ENCODE assay signal across 26 cellular contexts in genomic region chr3:26621176-26621575, GRCh38. TPM values are rescaled to one million over a fixed set of nuclear protein-coding genes. Genes with fewer than 3 reads are reported as not detected.
A peak's percentile ranks its signal among the peaks of the same experiment; 100 is the strongest.
DNase-seq lines count a peak whose midpoint lies in the region; ATAC-seq and TF ChIP-seq lines count a peak whose summit lies in the region.
"Had no signal": no experiment of that assay in that cellular context is flagged by ENCODE, and none has a peak within 500 bp of the region (broad histone marks: within the 10 kb centered on the region; RNA-seq: fewer than 3 reads in every experiment).

No MANE protein-coding gene starts in this region.

- H3K27me3 ChIP-seq in left lung (peaks cover 28 to 50% of the 10 kb centered on the region in 2 donors), neural progenitor cell (peaks cover 70% of the 10 kb centered on the region)

- H2AFZ ChIP-seq in neural progenitor cell (replicated peaks), result no peak overlapping the region

- H3K4me2 ChIP-seq in neural progenitor cell, result peak overlapping the region; percentile 100

- H3K9me3 ChIP-seq in left lung (no peaks in the 10 kb centered on the region), neural progenitor cell (ENCODE audit: low read depth) (no peaks in the 10 kb centered on the region)

- H3K27ac Mint-ChIP-seq in brain (peak overlapping the region; percentile 89 to 100 (median 98)), neural progenitor cell (no peak overlapping the region)
- H3K27ac Mint-ChIP-seq: H9, HFFc6 had no signal

- H3K36me3 Mint-ChIP-seq in brain, result no peaks in the 10 kb centered on the region
- H3K36me3 Mint-ChIP-seq in neural progenitor cell, result no peaks in the 10 kb centered on the region

- no peak for DNase-seq in left lung
- DNase-seq in neural progenitor cell (ENCODE audit: low spot score), result no peak
- no peak for DNase-seq in UCSD-AML1 (lab: John Stamatoyannopoulos, UW; ENCODE audit: unreplicated experiment)
- DNase-seq in HT-29 (ENCODE audit: low spot score), result no peak
- DNase-seq: DMS153, DND-41, H9, HFFc6, NCI-H1048, NCI-H1417, NCI-H1694 treated with DMSO at 0.1 percent for 48 hours, NCI-H2081, NCI-H2227 treated with DMSO at 0.1 percent for 48 hours, NCI-H69, SHP77 treated with DMSO at 0.1 percent for 48 hours had no signal

- H3K4me1 Mint-ChIP-seq in brain (peaks cover 45% of the 10 kb centered on the region), neural progenitor cell (peaks cover 20% of the 10 kb centered on the region)

- no peak overlapping the region for H3K9ac ChIP-seq in neural progenitor cell

- H3K4me3 ChIP-seq in left lung (no peak overlapping the region), neural progenitor cell (peak overlapping the region; percentile 75), urinary bladder (ENCODE audit: low read depth, low read length) (peak overlapping the region; percentile 69)
- H3K4me3 ChIP-seq: SK-N-MC had no signal

- intact Hi-C loops in left lung (cut with DNase I), result no loop called here

- H3K79me2 ChIP-seq in neural progenitor cell (ENCODE audit: low read depth), result no peaks in the 10 kb centered on the region

- H3K36me3 ChIP-seq in left lung (no peaks in the 10 kb centered on the region), neural progenitor cell (no peaks in the 10 kb centered on the region), urinary bladder (ENCODE audit: insufficient read depth) (no peaks in the 10 kb centered on the region)

- H4K20me1 ChIP-seq in neural progenitor cell (ENCODE audit: low read depth), result peaks cover 6% of the 10 kb centered on the region

- H3K27me3 Mint-ChIP-seq in brain (peaks cover 18% of the 10 kb centered on the region), neural progenitor cell (ENCODE audit: insufficient read depth, low read depth) (peaks cover 28% of the 10 kb centered on the region)

- no peak overlapping the region for H3K27ac ChIP-seq in left lung
- H3K27ac ChIP-seq in neural progenitor cell, result no peak overlapping the region
- no peak overlapping the region for H3K27ac ChIP-seq in urinary bladder (ENCODE audit: low read depth)
- H3K27ac ChIP-seq: HL-60, RWPE1, SK-N-MC had no signal

- peak; percentile 77 for ATAC-seq in left lung
- no peak for ATAC-seq in HG03460 (IDR thresholded peaks at IDR 0.05; ENCODE audit: unreplicated experiment)
- ATAC-seq in GM18861 (IDR thresholded peaks at IDR 0.05; ENCODE audit: unreplicated experiment), result no peak
- ATAC-seq: Panc1 had no signal

- peaks cover 16% of the 10 kb centered on the region for H3F3A ChIP-seq in neural progenitor cell (ENCODE audit: low read depth)

- H3K4me1 ChIP-seq in left lung (peaks cover 0 to 6% of the 10 kb centered on the region in 2 donors), neural progenitor cell (peaks cover 14% of the 10 kb centered on the region), urinary bladder (ENCODE audit: insufficient read depth) (no peaks in the 10 kb centered on the region)

- TF ChIP-seq CTCF in brain (conservative IDR thresholded peaks at IDR 0.05) (no peak), left lung (IDR thresholded peaks at IDR 0.05) (no peak), neural progenitor cell (IDR thresholded peaks at IDR 0.05) (no peak)

- H3K4me3 Mint-ChIP-seq in brain, result peak overlapping the region; percentile 90 to 98 (median 93)
- H3K4me3 Mint-ChIP-seq in neural progenitor cell, result no peak overlapping the region
- H3K4me3 Mint-ChIP-seq: HFFc6 had no signal

- peaks cover 0 to 3% (median 0%) of the 10 kb centered on the region in 5 experiments for H3K9me3 Mint-ChIP-seq in brain
- peaks cover 2% of the 10 kb centered on the region for H3K9me3 Mint-ChIP-seq in neural progenitor cell
- H3K9me3 Mint-ChIP-seq: H9 had no signal

RNA-seq across cellular contexts. Expression of gene LRRC3B, which starts 1.4 kb away (rescaled TPM):
- 4.8 TPM for polyA plus RNA-seq in brain (ENCODE audit: insufficient read depth, low read depth, low replicate concordance)
- not detected for total RNA-seq in left lung
- total RNA-seq in neural progenitor cell (ENCODE audit: low replicate concordance), result 7.2 and 8.2 TPM in 2 replicates
- 7.1 TPM for total RNA-seq in urinary bladder
- 5.8 TPM for polyA plus RNA-seq in urinary bladder
- not detected in 2 replicates for total RNA-seq in HT-29 (2014; rRNA removed; shearing (Covaris generic))
- total RNA-seq: A673, HFFc6, NCI-H460 had no signal
- polyA plus RNA-seq: BJ had no signal

Comparison
In these comparisons a context has a peak if more than half of its experiments do, and no peak if none do; other contexts are left out.
1. H3K4me3 ChIP-seq: peak in neural progenitor cell (single experiment) and urinary bladder (single experiment); none in left lung (0 of 2).